In genomic region chr10:99620713-99621453, GRCh38 we compare ENCODE assay signal across 8 cellular contexts. TPM values are rescaled to one million over a fixed set of nuclear protein-coding genes. Genes with fewer than 3 reads are reported as not detected.
A peak's percentile ranks its signal among the peaks of the same experiment; 100 is the strongest.
DNase-seq lines count a peak whose midpoint lies in the region; ATAC-seq and TF ChIP-seq lines count a peak whose summit lies in the region.

No MANE protein-coding gene starts in this region.

- peaks cover 0 to 3% of the 10 kb centered on the region in 2 experiments for H3K36me3 ChIP-seq in mesenchymal stem cell (ENCODE audit: control insufficient read depth in 1 of 2, insufficient read depth in 2 of 2, low read depth in 1 of 2, low read length in 2 of 2)

- H4K91ac ChIP-seq in mesenchymal stem cell (ENCODE audit: low read length) = peak overlapping the region; percentile 99

- WGBS in mesenchymal stem cell = under 1% methylated on average over 78 of the region's 78 CpGs

- H3K4me1 ChIP-seq in mesenchymal stem cell (ENCODE audit: control insufficient read depth, insufficient read depth, low read depth, low read length) = peaks cover 3% of the 10 kb centered on the region

- peaks cover 0 to 3% (median 2%) of the 10 kb centered on the region in 7 donors for H3K9me3 Mint-ChIP-seq in CD14-positive monocyte
- no peaks in the 10 kb centered on the region for H3K9me3 Mint-ChIP-seq in effector memory CD8-positive, alpha-beta T cell

- H2BK120ac ChIP-seq in mesenchymal stem cell (ENCODE audit: low read depth, low read length) = peak overlapping the region; percentile 97

- peak overlapping the region; percentile 97 for H2BK5ac ChIP-seq in mesenchymal stem cell (ENCODE audit: low read depth, low read length, poor library complexity, severe bottlenecking)

- ATAC-seq in GM19397 (IDR thresholded peaks at IDR 0.05; ENCODE audit: unreplicated experiment) (peak; percentile 88), HG03571 (IDR thresholded peaks at IDR 0.05; ENCODE audit: unreplicated experiment) (peak; percentile 85)
- ATAC-seq in effector memory CD8-positive, alpha-beta T cell (replicated peaks) = peak; percentile 83

- H3K9ac ChIP-seq in mesenchymal stem cell (ENCODE audit: low read length) = peak overlapping the region; percentile 98

- H3K9me3 ChIP-seq in mesenchymal stem cell (ENCODE audit: control insufficient read depth, low read length) = no peaks in the 10 kb centered on the region

- peak overlapping the region; percentile 69 for H2AFZ ChIP-seq in mesenchymal stem cell (ENCODE audit: low read depth, low read length)

- no peak overlapping the region for H3K23ac ChIP-seq in mesenchymal stem cell (ENCODE audit: low read length in 2 of 2)

- peaks cover 12% of the 10 kb centered on the region for H3K79me1 ChIP-seq in mesenchymal stem cell (replicated peaks; ENCODE audit: low read length, poor library complexity, severe bottlenecking)

- peak overlapping the region; percentile 96 to 98 for H3K18ac ChIP-seq in mesenchymal stem cell (ENCODE audit: low read depth in 1 of 2, low read length in 2 of 2)

- H3K27ac Mint-ChIP-seq in CD14-positive monocyte = peak overlapping the region; percentile 95 to 99 (median 98)
- H3K27ac Mint-ChIP-seq in effector memory CD8-positive, alpha-beta T cell = peak overlapping the region; percentile 92 to 97

- H3K27me3 Mint-ChIP-seq in CD14-positive monocyte (ENCODE audit: low read depth in 3 of 3) = peaks cover 0 to 2% (median 0%) of the 10 kb centered on the region in 3 donors
- H3K27me3 Mint-ChIP-seq in effector memory CD8-positive, alpha-beta T cell = no peaks in the 10 kb centered on the region

- peak overlapping the region; percentile 98 for H2BK15ac ChIP-seq in mesenchymal stem cell (ENCODE audit: low read depth, poor library complexity, severe bottlenecking)

- peak overlapping the region; percentile 98 for H3K4me2 ChIP-seq in mesenchymal stem cell (ENCODE audit: low read length, poor library complexity, severe bottlenecking)

- H3K27me3 ChIP-seq in mesenchymal stem cell (ENCODE audit: control insufficient read depth in 1 of 2, insufficient read depth in 1 of 2, low read length in 2 of 2) = no peaks in the 10 kb centered on the region

- peak overlapping the region in 1 of 2 experiments; percentile 71 for H2BK12ac ChIP-seq in mesenchymal stem cell (ENCODE audit: low read length in 2 of 2)

- H2AK5ac ChIP-seq in mesenchymal stem cell (ENCODE audit: low read length, severe bottlenecking) = no peak overlapping the region

- DNase-seq in CD14-positive monocyte (ENCODE audit: low spot score) = peak; percentile 95
- DNase-seq in NK-92 treated with Interleukin-12 subunit alpha and Interleukin-12 subunit beta, amount 100 ng/mL, for 24 hours (lab: John Stamatoyannopoulos, UW) = peak; percentile 97
- peak; percentile 70 to 79 for DNase-seq in activated CD8-positive, alpha-beta memory T cell treated with anti-CD3 and anti-CD28 coated beads for 4 hours (ENCODE audit: low read depth in 2 of 2)
- peak; percentile 75 to 80 (median 77) for DNase-seq in effector memory CD8-positive, alpha-beta T cell
- peak; percentile 96 for DNase-seq in mesenchymal stem cell
- DNase-seq in stimulated activated CD8-positive, alpha-beta memory T cell treated with anti-CD3 and anti-CD28 coated beads, Interleukin-12 subunit alpha, Interleukin-12 subunit beta, amount 100 ng/mL, for 24 hours (ENCODE audit: extremely low read depth) = peak; percentile 81

- H3K36me3 Mint-ChIP-seq in CD14-positive monocyte = peaks cover 0 to 5% of the 10 kb centered on the region in 2 donors
- H3K36me3 Mint-ChIP-seq in effector memory CD8-positive, alpha-beta T cell (ENCODE audit: insufficient read depth) = peaks cover 18% of the 10 kb centered on the region

- intact Hi-C loops in CD14-positive monocyte (cut with micrococcal nuclease) = loop anchor here (2.0 to 5.0 kb wide), 4 partner anchors 36 to 189 kb away; partner anchors contain the start of genes ENTPD7 (in 2 of the 2) and GOT1 (in 2 of the 2)

- peak overlapping the region; percentile 100 for H4K8ac ChIP-seq in mesenchymal stem cell (ENCODE audit: low read length)

- TF ChIP-seq CTCF in CD14-positive monocyte (IDR thresholded peaks at IDR 0.05) = no peak

- H3K27ac ChIP-seq in mesenchymal stem cell (ENCODE audit: low read length, poor library complexity, severe bottlenecking) = peak overlapping the region; percentile 99

- H3K4me1 Mint-ChIP-seq in CD14-positive monocyte = peaks cover 46% of the 10 kb centered on the region
- peaks cover 26 to 30% of the 10 kb centered on the region in 2 donors for H3K4me1 Mint-ChIP-seq in effector memory CD8-positive, alpha-beta T cell (ENCODE audit: low read depth in 2 of 2)

- H3K4me3 ChIP-seq in mesenchymal stem cell (ENCODE audit: insufficient read depth in 1 of 2, low read depth in 1 of 2, low read length in 2 of 2) = peak overlapping the region; percentile 79 to 82

- H3K4ac ChIP-seq in mesenchymal stem cell (ENCODE audit: low read depth in 1 of 2, low read length in 2 of 2) = peak overlapping the region; percentile 77 to 95

- H3K14ac ChIP-seq in mesenchymal stem cell (ENCODE audit: low read length in 2 of 2) = peak overlapping the region in 1 of 2 experiments; percentile 91

- peak overlapping the region; percentile 82 to 90 for H3K4me3 Mint-ChIP-seq in CD14-positive monocyte
- peak overlapping the region; percentile 57 to 78 for H3K4me3 Mint-ChIP-seq in effector memory CD8-positive, alpha-beta T cell

RNA-seq across cellular contexts. Expression of gene SLC25A28, which starts 0.6 kb away (rescaled TPM):
- 10 to 100 TPM; 15.4 to 15.5 TPM for polyA plus RNA-seq in CD14-positive monocyte
- 36.1 TPM for polyA plus RNA-seq in mesenchymal stem cell (2013, experiment 1 of 2)
- polyA plus RNA-seq in mesenchymal stem cell (2013, experiment 2 of 2) = 35.3 TPM

RNA-seq across cellular contexts. Expression of gene ENTPD7, which starts 38.4 kb away (rescaled TPM):
- polyA plus RNA-seq in CD14-positive monocyte = 1 to 10 TPM; 2.2 to 2.9 TPM
- polyA plus RNA-seq in mesenchymal stem cell (2013, experiment 1 of 2) = 16.1 TPM
- 16.0 TPM for polyA plus RNA-seq in mesenchymal stem cell (2013, experiment 2 of 2)

Comparison
In these comparisons a context has a peak if more than half of its experiments do, and no peak if none do; other contexts are left out.
1. Peak in every context shown above with its lines: DNase-seq, ATAC-seq, H3K4me3 ChIP-seq and H3K27ac ChIP-seq.